Comparison of ENCODE assay signal across 11 cellular contexts in the genomic region with DNA sequence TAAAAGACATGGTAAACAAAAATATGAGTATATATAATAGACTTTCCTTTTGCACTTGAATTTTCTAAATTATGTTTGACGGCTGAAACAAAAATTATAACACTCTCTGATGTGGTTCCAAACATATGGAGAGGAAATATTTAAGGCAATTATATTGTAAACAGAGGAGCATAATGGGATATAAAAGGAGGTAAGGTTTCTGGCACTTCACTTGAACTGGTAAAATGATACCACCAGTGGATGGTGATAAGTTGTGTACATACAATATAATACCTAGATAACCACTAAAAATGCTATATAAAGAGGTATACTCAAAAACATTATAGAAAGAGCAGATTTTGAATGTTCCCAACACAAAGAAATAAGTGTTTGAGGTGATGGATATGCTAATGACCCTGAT.
A peak's percentile ranks its signal among the peaks of the same experiment; 100 is the strongest.
DNase-seq lines count a peak whose midpoint lies in the region; FAIRE-seq lines count a peak whose summit lies in the region.
"Had no signal": no experiment of that assay in that cellular context is flagged by ENCODE, and none has a peak within 500 bp of the region (broad histone marks: within the 10 kb centered on the region; RNA-seq: fewer than 3 reads in every experiment).

No MANE protein-coding gene starts in this region.

- DNase-seq in NCI-H2171 treated with DMSO at 0.1 percent for 48 hours (lab: John Stamatoyannopoulos, UW) (peak; percentile 65), NCI-H2171 (lab: John Stamatoyannopoulos, UW) (no peak), NCI-H2081 (lab: John Stamatoyannopoulos, UW) (peak; percentile 15 to 76), NCI-H748 treated with DMSO at 0.1 percent for 48 hours (lab: John Stamatoyannopoulos, UW) (peak; percentile 47), HK-2 (ENCODE audit: unreplicated experiment) (no peak), pons (ENCODE audit: low spot score) (no peak), RCC 7860 (ENCODE audit: low spot score) (no peak)
- DNase-seq: ACHN; CD4-positive, CD25-positive, alpha-beta regulatory T cell; DMS 273 treated with DMSO at 0.1 percent for 48 hours; GM23248 had no signal

- FAIRE-seq in RCC 7860 (lab: Jason Lieb, UNC): no peak

Comparison
In these comparisons a context has a peak if more than half of its experiments do, and no peak if none do; other contexts are left out.
1. DNase-seq: peak in NCI-H2171 treated with DMSO at 0.1 percent for 48 hours (single experiment), NCI-H2081 (2 of 2) and NCI-H748 treated with DMSO at 0.1 percent for 48 hours (single experiment); none in NCI-H2171 (single experiment), HK-2 (single experiment), pons (single experiment) and RCC 7860 (single experiment).